Comparison of ENCODE assay signal across 19 cellular contexts in genomic region chr9:117303643-117304230, GRCh38.
"Had no signal": no experiment of that assay in that cellular context is flagged by ENCODE, and none has a peak within 500 bp of the region (broad histone marks: within the 10 kb centered on the region; RNA-seq: fewer than 3 reads in every experiment).

No MANE protein-coding gene starts in this region.

- H3K4me1 ChIP-seq: esophagus muscularis mucosa, gastrocnemius medialis, stomach, transverse colon had no signal

- H3K27ac Mint-ChIP-seq: dendritic cell treated with granulocyte-macrophage colony-stimulating factor and Interleukin-4, amounts not matched to agents 40 ng/mL and 50 ng/mL, for 4 days; effector memory CD8-positive, alpha-beta T cell; natural killer cell; stimulated activated effector memory CD8-positive, alpha-beta T cell treated with anti-CD3 and anti-CD28 coated beads, Interleukin-12 subunit alpha, Interleukin-12 subunit beta, amount 100 ng/mL, for 72 hours had no signal

- H3K4me1 Mint-ChIP-seq: natural killer cell; neural crest cell; stimulated activated effector memory CD8-positive, alpha-beta T cell treated with anti-CD3 and anti-CD28 coated beads, Interleukin-12 subunit alpha, Interleukin-12 subunit beta, amount 100 ng/mL, for 72 hours had no signal

- H3K4me3 Mint-ChIP-seq: dendritic cell treated with granulocyte-macrophage colony-stimulating factor and Interleukin-4, amounts not matched to agents 40 ng/mL and 50 ng/mL, for 4 days; effector memory CD8-positive, alpha-beta T cell; natural killer cell; neural crest cell; stimulated activated effector memory CD8-positive, alpha-beta T cell treated with anti-CD3 and anti-CD28 coated beads, Interleukin-12 subunit alpha, Interleukin-12 subunit beta, amount 100 ng/mL, for 72 hours had no signal

- H3K4me2 ChIP-seq: smooth muscle cell had no signal

- H3K36me3 ChIP-seq: esophagus muscularis mucosa, gastrocnemius medialis, ovary, stomach, thoracic aorta, transverse colon had no signal

- H3K27me3 ChIP-seq: ovary, stomach, transverse colon had no signal

- H3K27me3 Mint-ChIP-seq: dendritic cell treated with granulocyte-macrophage colony-stimulating factor and Interleukin-4, amounts not matched to agents 40 ng/mL and 50 ng/mL, for 4 days; effector memory CD8-positive, alpha-beta T cell had no signal

- H3K27ac ChIP-seq: epithelial cell of prostate, esophagus muscularis mucosa, gastrocnemius medialis, ovary, stomach, thoracic aorta, transverse colon had no signal

- H3K36me3 Mint-ChIP-seq: natural killer cell; stimulated activated effector memory CD8-positive, alpha-beta T cell treated with anti-CD3 and anti-CD28 coated beads, Interleukin-12 subunit alpha, Interleukin-12 subunit beta, amount 100 ng/mL, for 72 hours had no signal

- H3K9me3 Mint-ChIP-seq: dendritic cell treated with granulocyte-macrophage colony-stimulating factor and Interleukin-4, amounts not matched to agents 40 ng/mL and 50 ng/mL, for 4 days; neural crest cell; stimulated activated effector memory CD8-positive, alpha-beta T cell treated with anti-CD3 and anti-CD28 coated beads, Interleukin-12 subunit alpha, Interleukin-12 subunit beta, amount 100 ng/mL, for 72 hours had no signal

- H3K4me3 ChIP-seq: esophagus muscularis mucosa, gastrocnemius medialis, mucosa of descending colon, ovary, smooth muscle cell, stomach, thoracic aorta, transverse colon had no signal

- ATAC-seq: effector memory CD8-positive, alpha-beta T cell; gastrocnemius medialis; left lobe of liver; mucosa of descending colon; natural killer cell; right cardiac atrium; stimulated activated effector memory CD8-positive, alpha-beta T cell treated with anti-CD3 and anti-CD28 coated beads, Interleukin-12 subunit alpha, Interleukin-12 subunit beta, amount 100 ng/mL, for 72 hours had no signal

- DNase-seq: effector memory CD8-positive, alpha-beta T cell; gastrocnemius medialis; mammary epithelial cell; mucosa of descending colon; natural killer cell; ovary; right cardiac atrium; stimulated activated CD4-positive, alpha-beta T cell treated with anti-CD3 and anti-CD28 coated beads, Interleukin-4, amount 100 ng/mL, for 1 hour; stimulated activated CD8-positive, alpha-beta memory T cell treated with anti-CD3 and anti-CD28 coated beads, Interleukin-4, amount 100 ng/mL, for 48 hours; stomach; transverse colon had no signal

- H3K9me3 ChIP-seq: esophagus muscularis mucosa, gastrocnemius medialis, mucosa of descending colon, ovary, stomach, thoracic aorta, transverse colon had no signal
